In genomic region chr3:54745863-54746262, GRCh38 we compare ENCODE assay signal across 29 cellular contexts.
"Had no signal": no experiment of that assay in that cellular context is flagged by ENCODE, and none has a peak within 500 bp of the region (broad histone marks: within the 10 kb centered on the region; RNA-seq: fewer than 3 reads in every experiment).

No MANE protein-coding gene starts in this region.

- H3K4me3 ChIP-seq: adrenal gland, ascending aorta, body of pancreas, breast epithelium, cardiac muscle cell had no signal

- ATAC-seq: activated naive CD4-positive, alpha-beta T cell treated with anti-CD3 and anti-CD28 coated beads, Interleukin-2, amount 50 U/mL, for 72 hours; activated naive CD8-positive, alpha-beta T cell treated with anti-CD3 and anti-CD28 coated beads, Interleukin-2, amount 50 U/mL, for 24 hours; activated T-cell treated with anti-CD3 and anti-CD28 coated beads, Interleukin-2, amount 50 U/mL, for 4 hours; activated T-cell treated with anti-CD3 and anti-CD28 coated beads, Interleukin-2, amount 50 U/mL, for 72 hours; activated T-helper 17 cell treated with anti-CD3 and anti-CD28 coated beads, Interleukin-2, amount 50 U/mL, for 72 hours; body of pancreas had no signal

- H3K9me3 ChIP-seq: adrenal gland, ascending aorta, body of pancreas, breast epithelium had no signal

- H3K4me1 ChIP-seq: adrenal gland, ascending aorta, body of pancreas, breast epithelium had no signal

- H3K27me3 ChIP-seq: adrenal gland, ascending aorta, body of pancreas, brain microvascular endothelial cell, breast epithelium, cardiac muscle cell had no signal

- DNase-seq: activated effector memory CD4-positive, alpha-beta T cell treated with Interleukin-2 at 50 U/mL for 16 hours; activated gamma-delta T cell; activated gamma-delta T cell treated with Interleukin-2 at 50 U/mL for 16 hours; activated naive CD4-positive, alpha-beta T cell; activated naive CD4-positive, alpha-beta T cell treated with anti-CD3 and anti-CD28 coated beads for 36 hours; activated naive CD4-positive, alpha-beta T cell treated with anti-CD3 and anti-CD28 coated beads, Interleukin-2, amount 10 ng/mL, durations not matched to agents 7 days and 5 days; activated naive CD4-positive, alpha-beta T cell treated with anti-CD3 and anti-CD28 coated beads, Interleukin-2, amount 50 U/mL, for 16 hours; activated naive CD4-positive, alpha-beta T cell treated with Interleukin-2 at 50 U/mL for 16 hours; activated naive CD8-positive, alpha-beta T cell treated with anti-CD3 and anti-CD28 coated beads for 36 hours; activated naive CD8-positive, alpha-beta T cell treated with anti-CD3 and anti-CD28 coated beads, Interleukin-2, amount 10 ng/mL, durations not matched to agents 7 days and 5 days; activated naive CD8-positive, alpha-beta T cell treated with anti-CD3 and anti-CD28 coated beads, Interleukin-2, amount 50 U/mL, for 24 hours; activated T-cell treated with anti-CD3 and anti-CD28 coated beads, Interleukin-2, amount 50 U/mL, for 24 hours; activated T-cell treated with anti-CD3 and anti-CD28 coated beads, Interleukin-2, amount 50 U/mL, for 4 hours; activated T-cell treated with anti-CD3 and anti-CD28 coated beads, Interleukin-2, amount 50 U/mL, for 48 hours; activated T-cell treated with anti-CD3 and anti-CD28 coated beads, Interleukin-2, amount 50 U/mL, for 72 hours; adrenal gland; amniotic stem cell; anterior cingulate cortex; aorta; body of pancreas; brain microvascular endothelial cell; caudate nucleus; central memory CD4-positive, alpha-beta T cell; cerebellar nuclear complex had no signal

- H3K27ac ChIP-seq: adrenal gland, ascending aorta, body of pancreas, brain microvascular endothelial cell, breast epithelium, cardiac muscle cell had no signal

- H3K36me3 ChIP-seq: adrenal gland, ascending aorta, brain microvascular endothelial cell, breast epithelium, cardiac muscle cell had no signal
